31 cellular contexts compared by ENCODE assay signal in genomic region chr7:100578246-100579183, GRCh38. TPM values are rescaled to one million over a fixed set of nuclear protein-coding genes. Genes with fewer than 3 reads are reported as not detected.
DNase-seq lines count a peak whose midpoint lies in the region; ATAC-seq and TF ChIP-seq lines count a peak whose summit lies in the region.
"Had no signal": no experiment of that assay in that cellular context is flagged by ENCODE, and none has a peak within 500 bp of the region (broad histone marks: within the 10 kb centered on the region; RNA-seq: fewer than 3 reads in every experiment).

No MANE protein-coding gene starts in this region.

- DNase-seq in activated naive CD4-positive, alpha-beta T cell treated with anti-CD3 and anti-CD28 coated beads, Interleukin-2, amount 10 ng/mL, durations not matched to agents 7 days and 5 days, result no peak
- DNase-seq in activated naive CD4-positive, alpha-beta T cell treated with Interleukin-2 at 50 U/mL for 16 hours, result no peak
- DNase-seq in T-helper 17 cell (no peak), neural crest cell (ENCODE audit: low read depth, low spot score) (no peak), chondrocyte (ENCODE audit: low spot score) (no peak)
- DNase-seq: activated CD4-positive, alpha-beta T cell treated with anti-CD3 and anti-CD28 coated beads, Interleukin-2, amount 50 U/mL, for 48 hours; activated CD4-positive, CD25-positive, alpha-beta regulatory T cell treated with anti-CD3 and anti-CD28 coated beads, Interleukin-2, amount 50 U/mL, for 72 hours; activated naive CD4-positive, alpha-beta T cell treated with anti-CD3 and anti-CD28 coated beads for 36 hours; anterior cingulate cortex; hypothalamus; Karpas-422; left cardiac atrium; NCI-H1417 treated with DMSO at 0.1 percent for 48 hours; NCI-H2081; NCI-H2227 treated with DMSO at 0.1 percent for 48 hours; NCI-H526; nephron progenitor cell; NK-92 treated with Interleukin-12 subunit alpha and Interleukin-12 subunit beta, amount 100 ng/mL, for 24 hours; retina; stimulated activated naive CD8-positive, alpha-beta T cell treated with anti-CD3 and anti-CD28 coated beads, Interleukin-15, Interleukin-2, amounts not matched to agents 100 U/mL and 50 U/mL, for 24 hours; T-helper 2 cell; uterus had no signal

- H3K4me1 Mint-ChIP-seq in activated naive CD4-positive, alpha-beta T cell treated with anti-CD3 and anti-CD28 coated beads, Interleukin-2, amount 10 ng/mL, durations not matched to agents 7 days and 5 days, result peaks cover 21% of the 10 kb centered on the region
- H3K4me1 Mint-ChIP-seq in T-helper 17 cell (peaks cover 17% of the 10 kb centered on the region), neural crest cell (peaks cover 4% of the 10 kb centered on the region), chondrocyte (ENCODE audit: low read depth) (peaks cover 6% of the 10 kb centered on the region)

- H3K27me3 Mint-ChIP-seq in activated naive CD4-positive, alpha-beta T cell treated with anti-CD3 and anti-CD28 coated beads, Interleukin-2, amount 10 ng/mL, durations not matched to agents 7 days and 5 days, result no peaks in the 10 kb centered on the region
- no peaks in the 10 kb centered on the region for H3K27me3 Mint-ChIP-seq in T-helper 17 cell
- H3K27me3 Mint-ChIP-seq in neural crest cell (ENCODE audit: low read depth), result no peaks in the 10 kb centered on the region
- no peaks in the 10 kb centered on the region for H3K27me3 Mint-ChIP-seq in chondrocyte (ENCODE audit: low read depth)

- TF ChIP-seq CTCF in neural crest cell (conservative IDR thresholded peaks at IDR 0.05) (no peak), chondrocyte (IDR thresholded peaks at IDR 0.05) (no peak)

- H3K27ac Mint-ChIP-seq in activated naive CD4-positive, alpha-beta T cell treated with anti-CD3 and anti-CD28 coated beads, Interleukin-2, amount 10 ng/mL, durations not matched to agents 7 days and 5 days, result peak overlapping the region; percentile 33
- H3K27ac Mint-ChIP-seq in T-helper 17 cell, result peak overlapping the region; percentile 47
- H3K27ac Mint-ChIP-seq in neural crest cell (ENCODE audit: unreplicated experiment), result no peak overlapping the region
- no peak overlapping the region for H3K27ac Mint-ChIP-seq in chondrocyte (ENCODE audit: unreplicated experiment)
- H3K27ac Mint-ChIP-seq: activated naive CD4-positive, alpha-beta T cell treated with anti-CD3 and anti-CD28 coated beads for 36 hours; activated T-helper 1 cell treated with anti-CD3 and anti-CD28 coated beads, Interleukin-12 subunit alpha, Interleukin-12 subunit beta, Interleukin-2, Interleukin-4 antibody, amounts not matched to agents 30 ng/mL and 10 ng/mL and 1 ng/mL, durations not matched to agents 14 hours and 24 hours and 36 hours; nephron progenitor cell had no signal

- H3K9me3 ChIP-seq in T-helper 17 cell (ENCODE audit: control insufficient read depth, low read length, poor library complexity, severe bottlenecking), result no peaks in the 10 kb centered on the region
- H3K9me3 ChIP-seq: pancreas, uterus had no signal

- CTCF ChIA-PET in activated naive CD4-positive, alpha-beta T cell treated with anti-CD3 and anti-CD28 coated beads, Interleukin-2, amount 10 ng/mL, durations not matched to agents 7 days and 5 days (lab: Charles Lee), result interaction anchor here (1.0 to 1.7 kb wide), 3 partner anchors 14 to 96 kb away, joined by 4 to 6 read pairs (median 5); no protein-coding TSS in a partner anchor

- H3K4me3 Mint-ChIP-seq in activated naive CD4-positive, alpha-beta T cell treated with anti-CD3 and anti-CD28 coated beads, Interleukin-2, amount 10 ng/mL, durations not matched to agents 7 days and 5 days, result no peak overlapping the region
- no peak overlapping the region for H3K4me3 Mint-ChIP-seq in T-helper 17 cell
- H3K4me3 Mint-ChIP-seq in neural crest cell, result peak overlapping the region; percentile 12
- no peak overlapping the region for H3K4me3 Mint-ChIP-seq in chondrocyte (ENCODE audit: unreplicated experiment)
- H3K4me3 Mint-ChIP-seq: activated naive CD4-positive, alpha-beta T cell treated with anti-CD3 and anti-CD28 coated beads for 36 hours; activated T-helper 1 cell treated with anti-CD3 and anti-CD28 coated beads, Interleukin-12 subunit alpha, Interleukin-12 subunit beta, Interleukin-2, Interleukin-4 antibody, amounts not matched to agents 30 ng/mL and 10 ng/mL and 1 ng/mL, durations not matched to agents 14 hours and 24 hours and 36 hours; nephron progenitor cell had no signal

- peaks cover 36% of the 10 kb centered on the region for H3K36me3 Mint-ChIP-seq in activated naive CD4-positive, alpha-beta T cell treated with anti-CD3 and anti-CD28 coated beads, Interleukin-2, amount 10 ng/mL, durations not matched to agents 7 days and 5 days
- H3K36me3 Mint-ChIP-seq in T-helper 17 cell (ENCODE audit: low read depth) (no peaks in the 10 kb centered on the region), neural crest cell (ENCODE audit: low read depth) (no peaks in the 10 kb centered on the region), chondrocyte (ENCODE audit: low read depth) (peaks cover 12% of the 10 kb centered on the region)

- ATAC-seq in T-helper 17 cell (no peak), GM21447 (IDR thresholded peaks at IDR 0.05; ENCODE audit: unreplicated experiment) (no peak)
- ATAC-seq: HCT116; left cardiac atrium; pancreas; stimulated activated naive CD8-positive, alpha-beta T cell treated with anti-CD3 and anti-CD28 coated beads, Interleukin-15, Interleukin-2, amounts not matched to agents 100 U/mL and 50 U/mL, for 24 hours had no signal

- H3K9me3 Mint-ChIP-seq in activated naive CD4-positive, alpha-beta T cell treated with anti-CD3 and anti-CD28 coated beads, Interleukin-2, amount 10 ng/mL, durations not matched to agents 7 days and 5 days, result no peaks in the 10 kb centered on the region
- H3K9me3 Mint-ChIP-seq in neural crest cell (no peaks in the 10 kb centered on the region), chondrocyte (ENCODE audit: low read depth) (no peaks in the 10 kb centered on the region)
- H3K9me3 Mint-ChIP-seq: activated naive CD4-positive, alpha-beta T cell treated with anti-CD3 and anti-CD28 coated beads for 36 hours; activated T-helper 1 cell treated with anti-CD3 and anti-CD28 coated beads, Interleukin-12 subunit alpha, Interleukin-12 subunit beta, Interleukin-2, Interleukin-4 antibody, amounts not matched to agents 30 ng/mL and 10 ng/mL and 1 ng/mL, durations not matched to agents 14 hours and 24 hours and 36 hours; nephron progenitor cell had no signal

RNA-seq across cellular contexts. Expression of gene SAP25, which starts 4.8 kb away (rescaled TPM):
- total RNA-seq in T-helper 17 cell (10 to 100 TPM; 33.1 to 43.1 TPM), neural crest cell (3.4 and 4.6 TPM in 2 replicates), chondrocyte (0.70 to 1.1 TPM in 2 of 3 replicates, not detected in the other)
- total RNA-seq: bronchial epithelial cell, lung microvascular endothelial cell, smooth muscle cell had no signal

RNA-seq across cellular contexts. Expression of gene LRCH4, which starts 7.4 kb away (rescaled TPM):
- total RNA-seq in T-helper 17 cell (100 to 1,000 TPM; 284 to 305 TPM), neural crest cell (44.2 and 46.6 TPM in 2 replicates), chondrocyte (42.0 to 45.8 TPM (median 43.9 TPM) in 3 replicates)

RNA-seq across cellular contexts. Expression of gene FBXO24, which starts 7.6 kb away (rescaled TPM):
- under 1 TPM; 0.31 to 0.70 TPM for total RNA-seq in T-helper 17 cell
- total RNA-seq in neural crest cell, result 0.50 and 0.61 TPM in 2 replicates
- 0.57 to 1.2 TPM (median 0.82 TPM) in 3 replicates for total RNA-seq in chondrocyte
- total RNA-seq: A172, temporal lobe had no signal

RNA-seq across cellular contexts. Expression of gene PCOLCE, which starts 23.6 kb away (rescaled TPM):
- total RNA-seq in T-helper 17 cell (10 to 100 TPM; 12.6 to 14.7 TPM), neural crest cell (13.7 and 16.7 TPM in 2 replicates), chondrocyte (153 to 203 TPM (median 153 TPM) in 3 replicates)
- total RNA-seq: lung microvascular endothelial cell had no signal

RNA-seq across cellular contexts. Expression of gene MOSPD3, which starts 33.8 kb away (rescaled TPM):
- total RNA-seq in T-helper 17 cell (10 to 100 TPM; 16.4 to 16.5 TPM), neural crest cell (24.3 and 27.9 TPM in 2 replicates), chondrocyte (13.9 to 17.5 TPM (median 17.3 TPM) in 3 replicates)

Comparison
In these comparisons a context has a peak if more than half of its experiments do, and no peak if none do; other contexts are left out.
1. H3K27ac Mint-ChIP-seq: peak in activated naive CD4-positive, alpha-beta T cell treated with anti-CD3 and anti-CD28 coated beads, Interleukin-2, amount 10 ng/mL, durations not matched to agents 7 days and 5 days (single experiment) and T-helper 17 cell (single experiment); none in neural crest cell (single experiment) and chondrocyte (single experiment).